Comparison of ENCODE assay signal across 13 cellular contexts in genomic region chr3:183211390-183211789, GRCh38. TPM values are rescaled to one million over a fixed set of nuclear protein-coding genes. Genes with fewer than 3 reads are reported as not detected.
DNase-seq lines count a peak whose midpoint lies in the region; ATAC-seq, FAIRE-seq and TF ChIP-seq lines count a peak whose summit lies in the region.
"Had no signal": no experiment of that assay in that cellular context is flagged by ENCODE, and none has a peak within 500 bp of the region (broad histone marks: within the 10 kb centered on the region; RNA-seq: fewer than 3 reads in every experiment).

No MANE protein-coding gene starts in this region.

- H3K27me3 Mint-ChIP-seq in GM23338 (ENCODE audit: insufficient read depth, low read depth, poor library complexity), result peaks cover 4% of the 10 kb centered on the region
- no peaks in the 10 kb centered on the region for H3K27me3 Mint-ChIP-seq in CD4-positive, alpha-beta memory T cell

- CTCF ChIA-PET in CD4-positive, alpha-beta memory T cell (lab: Charles Lee; ENCODE audit: partially characterized antibody), result no interaction called here

- 90% methylated on average over 11 of the region's 11 CpGs for WGBS in hepatocyte (ENCODE audit: low lambda C conversion rate, missing lambda C conversion rate)

- no peak for TF ChIP-seq POLR2A in gastrocnemius medialis (IDR thresholded peaks at IDR 0.05)

- no peaks in the 10 kb centered on the region for H3K36me3 Mint-ChIP-seq in GM23338 (ENCODE audit: low read depth)
- H3K36me3 Mint-ChIP-seq in CD4-positive, alpha-beta memory T cell, result peaks cover 3 to 35% of the 10 kb centered on the region in 2 donors

- H2AFZ ChIP-seq in GM23338, result no peak overlapping the region
- H2AFZ ChIP-seq in hepatocyte, result no peak overlapping the region

- no peak for DNase-seq in GM23338 (ENCODE audit: low spot score)
- DNase-seq in caudate nucleus (lab: John Stamatoyannopoulos, UW), result peak in 2 of 61 donors; percentile 13 to 25
- peak; percentile 84 for DNase-seq in kidney
- DNase-seq in gastrocnemius medialis, result no peak
- no peak for DNase-seq in stimulated activated CD4-positive, alpha-beta T cell treated with anti-CD3 and anti-CD28 coated beads, Interleukin-12 subunit alpha, Interleukin-12 subunit beta, amount 100 ng/mL, for 4 hours
- no peak for DNase-seq in CD4-positive, alpha-beta memory T cell
- no peak for DNase-seq in hepatocyte (ENCODE audit: low spot score)
- DNase-seq: amniotic stem cell, NCI-H2029, SJCRH30 had no signal

- H3K36me3 ChIP-seq in GM23338 (ENCODE audit: insufficient read depth), result no peaks in the 10 kb centered on the region
- no peaks in the 10 kb centered on the region for H3K36me3 ChIP-seq in kidney (ENCODE audit: control insufficient read depth in 1 of 2, insufficient read depth in 2 of 2, low read length in 2 of 2)
- no peaks in the 10 kb centered on the region for H3K36me3 ChIP-seq in gastrocnemius medialis
- no peaks in the 10 kb centered on the region for H3K36me3 ChIP-seq in CD4-positive, alpha-beta memory T cell (ENCODE audit: insufficient read depth, low read length)
- no peaks in the 10 kb centered on the region for H3K36me3 ChIP-seq in hepatocyte (replicated peaks; ENCODE audit: insufficient read depth, low read depth)
- H3K36me3 ChIP-seq: SJCRH30 had no signal

- H3K9me2 ChIP-seq in GM23338 (ENCODE audit: insufficient read depth), result no peaks in the 10 kb centered on the region
- no peaks in the 10 kb centered on the region for H3K9me2 ChIP-seq in hepatocyte (replicated peaks; ENCODE audit: insufficient read depth)

- H3K4me3 ChIP-seq in GM23338, result no peak overlapping the region
- no peak overlapping the region for H3K4me3 ChIP-seq in kidney (ENCODE audit: low read length in 2 of 2)
- no peak overlapping the region for H3K4me3 ChIP-seq in gastrocnemius medialis
- no peak overlapping the region for H3K4me3 ChIP-seq in CD4-positive, alpha-beta memory T cell (ENCODE audit: low read length in 2 of 2)
- H3K4me3 ChIP-seq in hepatocyte, result no peak overlapping the region
- H3K4me3 ChIP-seq: SJCRH30 had no signal

- H3K4me1 ChIP-seq in GM23338 (ENCODE audit: insufficient read depth) (no peaks in the 10 kb centered on the region; the same call in 1 of the 2 replicates), kidney (ENCODE audit: control insufficient read depth in 1 of 2, insufficient read depth in 1 of 2, low read depth in 1 of 2, low read length in 2 of 2) (peaks cover 0 to 3% of the 10 kb centered on the region in 2 donors), gastrocnemius medialis (peaks cover 0 to 3% of the 10 kb centered on the region in 2 donors), hepatocyte (ENCODE audit: insufficient read depth) (peaks cover 3% of the 10 kb centered on the region)
- H3K4me1 ChIP-seq in CD4-positive, alpha-beta memory T cell (ENCODE audit: insufficient read depth, low read length), result peaks cover 6% of the 10 kb centered on the region
- H3K4me1 ChIP-seq: SJCRH30 had no signal

- no peak overlapping the region for H3K9ac ChIP-seq in kidney (ENCODE audit: low read length in 2 of 2)

- H4K20me1 ChIP-seq in GM23338 (replicated peaks; ENCODE audit: insufficient read depth) (no peaks in the 10 kb centered on the region), hepatocyte (ENCODE audit: insufficient read depth, poor library complexity, severe bottlenecking) (no peaks in the 10 kb centered on the region)

- intact Hi-C loops in kidney (cut with DNase I) (no loop called here), gastrocnemius medialis (cut with DNase I; ENCODE audit: low total_unique reads) (loop anchor here (2.0 kb wide), 1 partner anchor 75 kb away; no protein-coding TSS in a partner anchor)
- intact Hi-C loops in CD4-positive, alpha-beta memory T cell (cut with micrococcal nuclease), result no loop called here

- FAIRE-seq in kidney (lab: Jason Lieb, UNC), result no peak
- FAIRE-seq: GM19239, TTC549 had no signal

- H3F3A ChIP-seq in GM23338 (replicated peaks; ENCODE audit: low read depth), result no peaks in the 10 kb centered on the region

- peaks cover 7% of the 10 kb centered on the region for H3K4me1 Mint-ChIP-seq in GM23338
- H3K4me1 Mint-ChIP-seq in CD4-positive, alpha-beta memory T cell, result peaks cover 0 to 6% (median 2%) of the 10 kb centered on the region in 4 donors

- H3K27me3 ChIP-seq in GM23338 (ENCODE audit: insufficient read depth) (no peaks in the 10 kb centered on the region), gastrocnemius medialis (no peaks in the 10 kb centered on the region), hepatocyte (no peaks in the 10 kb centered on the region)
- H3K27me3 ChIP-seq in CD4-positive, alpha-beta memory T cell (ENCODE audit: insufficient read depth, low read length), result no peaks in the 10 kb centered on the region
- H3K27me3 ChIP-seq: SJCRH30 had no signal

- POLR2A ChIA-PET in CD4-positive, alpha-beta memory T cell (lab: Charles Lee; ENCODE audit: partially characterized antibody), result no interaction called here

- ATAC-seq in GM23338, result peak; percentile 49; the same call in 2 of the 3 replicates
- ATAC-seq in gastrocnemius medialis, result peak; percentile 67 to 75
- ATAC-seq in GM19397 (IDR thresholded peaks at IDR 0.05; ENCODE audit: unreplicated experiment), result no peak

- peaks cover 12% of the 10 kb centered on the region; the same call in 2 of the 3 replicates for H3K9me3 Mint-ChIP-seq in GM23338
- H3K9me3 Mint-ChIP-seq in CD4-positive, alpha-beta memory T cell, result no peaks in the 10 kb centered on the region

- H3K27ac ChIP-seq in GM23338 (ENCODE audit: low read depth) (no peak overlapping the region), caudate nucleus (ENCODE audit: low read depth, low read length) (peak overlapping the region; percentile 74), kidney (ENCODE audit: low read depth in 2 of 2, low read length in 2 of 2) (peak overlapping the region in 1 of 2 donors; percentile 23), gastrocnemius medialis (peak overlapping the region in 3 of 4 donors; percentile 54 to 58 (median 57)), hepatocyte (no peak overlapping the region)
- H3K27ac ChIP-seq in CD4-positive, alpha-beta memory T cell (ENCODE audit: low read depth, low read length), result no peak overlapping the region
- H3K27ac ChIP-seq: SJCRH30 had no signal

- H3K4me2 ChIP-seq in GM23338 (no peak overlapping the region), hepatocyte (no peak overlapping the region)

- no peaks in the 10 kb centered on the region for H3K79me2 ChIP-seq in GM23338 (replicated peaks; ENCODE audit: insufficient read depth)
- no peaks in the 10 kb centered on the region for H3K79me2 ChIP-seq in hepatocyte

- TF ChIP-seq CTCF in GM23338 (conservative IDR thresholded peaks at IDR 0.05; ENCODE audit: low read depth in 2 of 2) (0 out of 4 replicates have a peak, but pooled peaks of 1 of the 2 experiments have one; percentile 6), kidney (IDR thresholded peaks at IDR 0.05; ENCODE audit: borderline replicate concordance, extremely low read depth, insufficient read depth) (no peak), gastrocnemius medialis (IDR thresholded peaks at IDR 0.05 in 4 of 5, conservative IDR thresholded peaks at IDR 0.05 in 1 of 5) (no peak), hepatocyte (IDR thresholded peaks at IDR 0.05; ENCODE audit: poor library complexity) (no peak)

- H3K4me3 Mint-ChIP-seq in GM23338, result no peak overlapping the region
- H3K4me3 Mint-ChIP-seq in CD4-positive, alpha-beta memory T cell, result no peak overlapping the region

- no peaks in the 10 kb centered on the region for H3K9me3 ChIP-seq in kidney (ENCODE audit: control insufficient read depth in 1 of 2, low read length in 2 of 2)
- no peaks in the 10 kb centered on the region for H3K9me3 ChIP-seq in gastrocnemius medialis
- no peaks in the 10 kb centered on the region for H3K9me3 ChIP-seq in CD4-positive, alpha-beta memory T cell (ENCODE audit: control insufficient read depth in 1 of 2, low read length in 2 of 2)
- no peaks in the 10 kb centered on the region for H3K9me3 ChIP-seq in hepatocyte (ENCODE audit: low read depth)
- H3K9me3 ChIP-seq: SJCRH30 had no signal

- H3K27ac Mint-ChIP-seq in GM23338, result no peak overlapping the region
- no peak overlapping the region for H3K27ac Mint-ChIP-seq in CD4-positive, alpha-beta memory T cell

- in situ Hi-C loops in gastrocnemius medialis (cut with MboI; ENCODE audit: low sequenced_read_pairs in 4 of 4), result no loop called here

RNA-seq across cellular contexts. Expression of gene B3GNT5, which starts 41.7 kb away (rescaled TPM):
- 3.9 and 4.9 TPM in 2 replicates for total RNA-seq in GM23338 (2014; rRNA removed; shearing (Covaris generic))
- 5.1 and 6.4 TPM in 2 replicates for polyA plus RNA-seq in GM23338 (2016; fragmentation: Nextera tagmentation; extraction: Ambion mirVana)
- total RNA-seq in kidney, result 9.9 TPM
- 2.4 TPM for polyA plus RNA-seq in kidney (ENCODE audit: insufficient read depth, low read depth, low replicate concordance)
- 10 to 100 TPM; 18.2 to 41.2 (median 26.0) TPM for total RNA-seq in gastrocnemius medialis
- total RNA-seq in CD4-positive, alpha-beta memory T cell, result under 1 TPM; 0.25 to 0.41 TPM
- under 1 TPM; 0.08 to 0.53 TPM for polyA plus RNA-seq in CD4-positive, alpha-beta memory T cell
- total RNA-seq in hepatocyte, result 39.6 and 40.7 TPM in 2 replicates
- polyA plus RNA-seq in hepatocyte, result 16.2 and 22.7 TPM in 2 replicates

RNA-seq across cellular contexts. Expression of gene LAMP3, which starts 48.9 kb away (rescaled TPM):
- 0.16 and 0.28 TPM in 2 replicates for total RNA-seq in GM23338 (2014; rRNA removed; shearing (Covaris generic))
- 0.10 and 0.43 TPM in 2 replicates for polyA plus RNA-seq in GM23338 (2016; fragmentation: Nextera tagmentation; extraction: Ambion mirVana)
- 0.76 TPM for total RNA-seq in kidney
- polyA plus RNA-seq in kidney (ENCODE audit: insufficient read depth, low read depth, low replicate concordance), result 0.41 TPM
- not detected for total RNA-seq in gastrocnemius medialis
- under 1 TPM; 0.76 to 0.97 TPM for total RNA-seq in CD4-positive, alpha-beta memory T cell
- polyA plus RNA-seq in CD4-positive, alpha-beta memory T cell, result 1 to 10 TPM; 2.6 to 5.6 TPM
- total RNA-seq in hepatocyte, result 0.52 and 0.60 TPM in 2 replicates
- polyA plus RNA-seq in hepatocyte, result 0.99 and 1.5 TPM in 2 replicates

Comparison
In these comparisons a context has a peak if more than half of its experiments do, and no peak if none do; other contexts are left out.
1. H3K27ac ChIP-seq: peak in caudate nucleus (single experiment) and gastrocnemius medialis (3 of 4); none in GM23338 (single experiment), CD4-positive, alpha-beta memory T cell (single experiment) and hepatocyte (single experiment).